In the genomic region with DNA sequence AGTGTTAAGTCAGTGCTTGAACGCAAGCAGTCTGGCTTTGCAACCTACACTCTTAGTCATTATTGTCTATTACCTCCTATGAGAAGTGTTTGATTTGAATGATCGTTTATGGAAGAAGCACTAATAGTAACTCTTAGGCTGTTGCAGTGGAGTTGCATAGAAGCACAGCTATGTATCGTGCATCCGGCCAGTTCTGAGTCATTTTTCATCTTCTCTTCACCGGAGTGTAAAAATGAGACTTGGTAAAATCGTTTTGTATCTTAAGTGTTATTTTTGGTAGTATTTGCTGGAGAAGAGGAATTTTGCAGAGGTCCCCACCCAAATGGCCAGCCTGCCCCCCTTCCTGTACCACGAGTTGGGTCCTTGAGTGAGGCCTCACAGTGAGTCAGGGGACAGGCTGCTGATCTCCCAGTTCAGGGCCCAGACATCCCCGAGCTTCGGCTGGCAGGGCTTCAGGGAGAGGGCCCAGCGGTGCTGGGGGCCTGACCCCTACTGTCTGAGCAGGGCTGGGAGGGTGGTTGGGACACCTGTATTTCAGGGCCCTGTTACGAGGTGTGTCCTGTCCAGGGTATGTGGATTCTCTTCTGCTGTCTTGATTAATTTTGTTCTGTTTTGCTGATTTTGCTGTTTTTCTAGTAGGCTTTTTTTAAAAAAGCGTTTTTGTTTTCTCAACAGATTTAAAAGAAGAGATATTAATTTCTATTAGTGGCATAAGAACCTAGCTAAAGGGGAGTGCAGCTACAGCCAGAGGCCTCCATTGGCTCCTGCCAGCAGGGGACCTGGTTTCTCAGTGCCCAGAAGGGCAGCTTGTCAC, we compare ENCODE assay signal across 1 cellular context.
TF ChIP-seq lines count a peak whose summit lies in the region.

No MANE protein-coding gene starts in this region.

TF ChIP-seq in K562, 482 proteins besides CTCF, POLR2A, EP300 and RAD21 (continued from another document):
- TF ChIP-seq ZNF57 (CRISPR knock-in tag; IDR thresholded peaks at IDR 0.05) (no peak), HMG20A (CRISPR knock-in tag; conservative IDR thresholded peaks at IDR 0.05) (no peak), ZNF316 (IDR thresholded peaks at IDR 0.05) (peak; percentile 85), SAFB2 (IDR thresholded peaks at IDR 0.05; ENCODE audit: borderline replicate concordance, low read depth, low read length, severe bottlenecking) (no peak), SMAD3 (CRISPR knock-in tag; conservative IDR thresholded peaks at IDR 0.05) (no peak), BMI1 (IDR thresholded peaks at IDR 0.05; ENCODE audit: low read length) (no peak), C11orf30 (IDR thresholded peaks at IDR 0.05; ENCODE audit: low read depth) (peak; percentile 65; the same call in 1 of the 2 replicates), MAFF (IDR thresholded peaks at IDR 0.05; ENCODE audit: low read length) (peak; percentile 53)
- TF ChIP-seq, protein P1, sequence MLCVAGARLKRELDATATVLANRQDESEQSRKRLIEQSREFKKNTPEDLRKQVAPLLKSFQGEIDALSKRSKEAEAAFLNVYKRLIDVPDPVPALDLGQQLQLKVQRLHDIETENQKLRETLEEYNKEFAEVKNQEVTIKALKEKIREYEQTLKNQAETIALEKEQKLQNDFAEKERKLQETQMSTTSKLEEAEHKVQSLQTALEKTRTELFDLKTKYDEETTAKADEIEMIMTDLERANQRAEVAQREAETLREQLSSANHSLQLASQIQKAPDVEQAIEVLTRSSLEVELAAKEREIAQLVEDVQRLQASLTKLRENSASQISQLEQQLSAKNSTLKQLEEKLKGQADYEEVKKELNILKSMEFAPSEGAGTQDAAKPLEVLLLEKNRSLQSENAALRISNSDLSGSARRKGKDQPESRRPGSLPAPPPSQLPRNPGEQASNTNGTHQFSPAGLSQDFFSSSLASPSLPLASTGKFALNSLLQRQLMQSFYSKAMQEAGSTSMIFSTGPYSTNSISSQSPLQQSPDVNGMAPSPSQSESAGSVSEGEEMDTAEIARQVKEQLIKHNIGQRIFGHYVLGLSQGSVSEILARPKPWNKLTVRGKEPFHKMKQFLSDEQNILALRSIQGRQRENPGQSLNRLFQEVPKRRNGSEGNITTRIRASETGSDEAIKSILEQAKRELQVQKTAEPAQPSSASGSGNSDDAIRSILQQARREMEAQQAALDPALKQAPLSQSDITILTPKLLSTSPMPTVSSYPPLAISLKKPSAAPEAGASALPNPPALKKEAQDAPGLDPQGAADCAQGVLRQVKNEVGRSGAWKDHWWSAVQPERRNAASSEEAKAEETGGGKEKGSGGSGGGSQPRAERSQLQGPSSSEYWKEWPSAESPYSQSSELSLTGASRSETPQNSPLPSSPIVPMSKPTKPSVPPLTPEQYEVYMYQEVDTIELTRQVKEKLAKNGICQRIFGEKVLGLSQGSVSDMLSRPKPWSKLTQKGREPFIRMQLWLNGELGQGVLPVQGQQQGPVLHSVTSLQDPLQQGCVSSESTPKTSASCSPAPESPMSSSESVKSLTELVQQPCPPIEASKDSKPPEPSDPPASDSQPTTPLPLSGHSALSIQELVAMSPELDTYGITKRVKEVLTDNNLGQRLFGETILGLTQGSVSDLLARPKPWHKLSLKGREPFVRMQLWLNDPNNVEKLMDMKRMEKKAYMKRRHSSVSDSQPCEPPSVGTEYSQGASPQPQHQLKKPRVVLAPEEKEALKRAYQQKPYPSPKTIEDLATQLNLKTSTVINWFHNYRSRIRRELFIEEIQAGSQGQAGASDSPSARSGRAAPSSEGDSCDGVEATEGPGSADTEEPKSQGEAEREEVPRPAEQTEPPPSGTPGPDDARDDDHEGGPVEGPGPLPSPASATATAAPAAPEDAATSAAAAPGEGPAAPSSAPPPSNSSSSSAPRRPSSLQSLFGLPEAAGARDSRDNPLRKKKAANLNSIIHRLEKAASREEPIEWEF (CRISPR knock-in tag; IDR thresholded peaks at IDR 0.05): no peak
- TF ChIP-seq, protein P2, sequence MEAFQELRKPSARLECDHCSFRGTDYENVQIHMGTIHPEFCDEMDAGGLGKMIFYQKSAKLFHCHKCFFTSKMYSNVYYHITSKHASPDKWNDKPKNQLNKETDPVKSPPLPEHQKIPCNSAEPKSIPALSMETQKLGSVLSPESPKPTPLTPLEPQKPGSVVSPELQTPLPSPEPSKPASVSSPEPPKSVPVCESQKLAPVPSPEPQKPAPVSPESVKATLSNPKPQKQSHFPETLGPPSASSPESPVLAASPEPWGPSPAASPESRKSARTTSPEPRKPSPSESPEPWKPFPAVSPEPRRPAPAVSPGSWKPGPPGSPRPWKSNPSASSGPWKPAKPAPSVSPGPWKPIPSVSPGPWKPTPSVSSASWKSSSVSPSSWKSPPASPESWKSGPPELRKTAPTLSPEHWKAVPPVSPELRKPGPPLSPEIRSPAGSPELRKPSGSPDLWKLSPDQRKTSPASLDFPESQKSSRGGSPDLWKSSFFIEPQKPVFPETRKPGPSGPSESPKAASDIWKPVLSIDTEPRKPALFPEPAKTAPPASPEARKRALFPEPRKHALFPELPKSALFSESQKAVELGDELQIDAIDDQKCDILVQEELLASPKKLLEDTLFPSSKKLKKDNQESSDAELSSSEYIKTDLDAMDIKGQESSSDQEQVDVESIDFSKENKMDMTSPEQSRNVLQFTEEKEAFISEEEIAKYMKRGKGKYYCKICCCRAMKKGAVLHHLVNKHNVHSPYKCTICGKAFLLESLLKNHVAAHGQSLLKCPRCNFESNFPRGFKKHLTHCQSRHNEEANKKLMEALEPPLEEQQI (IDR thresholded peaks at IDR 0.05): no peak
- TF ChIP-seq, protein P3, sequence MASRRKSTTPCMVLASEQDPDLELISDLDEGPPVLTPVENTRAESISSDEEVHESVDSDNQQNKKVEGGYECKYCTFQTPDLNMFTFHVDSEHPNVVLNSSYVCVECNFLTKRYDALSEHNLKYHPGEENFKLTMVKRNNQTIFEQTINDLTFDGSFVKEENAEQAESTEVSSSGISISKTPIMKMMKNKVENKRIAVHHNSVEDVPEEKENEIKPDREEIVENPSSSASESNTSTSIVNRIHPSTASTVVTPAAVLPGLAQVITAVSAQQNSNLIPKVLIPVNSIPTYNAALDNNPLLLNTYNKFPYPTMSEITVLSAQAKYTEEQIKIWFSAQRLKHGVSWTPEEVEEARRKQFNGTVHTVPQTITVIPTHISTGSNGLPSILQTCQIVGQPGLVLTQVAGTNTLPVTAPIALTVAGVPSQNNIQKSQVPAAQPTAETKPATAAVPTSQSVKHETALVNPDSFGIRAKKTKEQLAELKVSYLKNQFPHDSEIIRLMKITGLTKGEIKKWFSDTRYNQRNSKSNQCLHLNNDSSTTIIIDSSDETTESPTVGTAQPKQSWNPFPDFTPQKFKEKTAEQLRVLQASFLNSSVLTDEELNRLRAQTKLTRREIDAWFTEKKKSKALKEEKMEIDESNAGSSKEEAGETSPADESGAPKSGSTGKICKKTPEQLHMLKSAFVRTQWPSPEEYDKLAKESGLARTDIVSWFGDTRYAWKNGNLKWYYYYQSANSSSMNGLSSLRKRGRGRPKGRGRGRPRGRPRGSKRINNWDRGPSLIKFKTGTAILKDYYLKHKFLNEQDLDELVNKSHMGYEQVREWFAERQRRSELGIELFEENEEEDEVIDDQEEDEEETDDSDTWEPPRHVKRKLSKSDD (conservative IDR thresholded peaks at IDR 0.05; ENCODE audit: low read length): no peak
- TF ChIP-seq, protein P4, sequence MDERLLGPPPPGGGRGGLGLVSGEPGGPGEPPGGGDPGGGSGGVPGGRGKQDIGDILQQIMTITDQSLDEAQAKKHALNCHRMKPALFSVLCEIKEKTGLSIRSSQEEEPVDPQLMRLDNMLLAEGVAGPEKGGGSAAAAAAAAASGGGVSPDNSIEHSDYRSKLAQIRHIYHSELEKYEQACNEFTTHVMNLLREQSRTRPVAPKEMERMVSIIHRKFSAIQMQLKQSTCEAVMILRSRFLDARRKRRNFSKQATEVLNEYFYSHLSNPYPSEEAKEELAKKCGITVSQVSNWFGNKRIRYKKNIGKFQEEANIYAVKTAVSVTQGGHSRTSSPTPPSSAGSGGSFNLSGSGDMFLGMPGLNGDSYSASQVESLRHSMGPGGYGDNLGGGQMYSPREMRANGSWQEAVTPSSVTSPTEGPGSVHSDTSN (CRISPR knock-in tag; IDR thresholded peaks at IDR 0.05; ENCODE audit: low read depth): no peak
- TF ChIP-seq, protein P4 (tag; conservative IDR thresholded peaks at IDR 0.05; ENCODE audit: low read depth): no peak
- TF ChIP-seq, protein P5, sequence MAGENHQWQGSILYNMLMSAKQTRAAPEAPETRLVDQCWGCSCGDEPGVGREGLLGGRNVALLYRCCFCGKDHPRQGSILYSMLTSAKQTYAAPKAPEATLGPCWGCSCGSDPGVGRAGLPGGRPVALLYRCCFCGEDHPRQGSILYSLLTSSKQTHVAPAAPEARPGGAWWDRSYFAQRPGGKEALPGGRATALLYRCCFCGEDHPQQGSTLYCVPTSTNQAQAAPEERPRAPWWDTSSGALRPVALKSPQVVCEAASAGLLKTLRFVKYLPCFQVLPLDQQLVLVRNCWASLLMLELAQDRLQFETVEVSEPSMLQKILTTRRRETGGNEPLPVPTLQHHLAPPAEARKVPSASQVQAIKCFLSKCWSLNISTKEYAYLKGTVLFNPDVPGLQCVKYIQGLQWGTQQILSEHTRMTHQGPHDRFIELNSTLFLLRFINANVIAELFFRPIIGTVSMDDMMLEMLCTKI (IDR thresholded peaks at IDR 0.05; ENCODE audit: partially characterized antibody): no peak
- TF ChIP-seq, protein P6, sequence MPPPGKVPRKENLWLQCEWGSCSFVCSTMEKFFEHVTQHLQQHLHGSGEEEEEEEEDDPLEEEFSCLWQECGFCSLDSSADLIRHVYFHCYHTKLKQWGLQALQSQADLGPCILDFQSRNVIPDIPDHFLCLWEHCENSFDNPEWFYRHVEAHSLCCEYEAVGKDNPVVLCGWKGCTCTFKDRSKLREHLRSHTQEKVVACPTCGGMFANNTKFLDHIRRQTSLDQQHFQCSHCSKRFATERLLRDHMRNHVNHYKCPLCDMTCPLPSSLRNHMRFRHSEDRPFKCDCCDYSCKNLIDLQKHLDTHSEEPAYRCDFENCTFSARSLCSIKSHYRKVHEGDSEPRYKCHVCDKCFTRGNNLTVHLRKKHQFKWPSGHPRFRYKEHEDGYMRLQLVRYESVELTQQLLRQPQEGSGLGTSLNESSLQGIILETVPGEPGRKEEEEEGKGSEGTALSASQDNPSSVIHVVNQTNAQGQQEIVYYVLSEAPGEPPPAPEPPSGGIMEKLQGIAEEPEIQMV (tag; conservative IDR thresholded peaks at IDR 0.05; ENCODE audit: low read depth): no peak
- TF ChIP-seq, protein P7, sequence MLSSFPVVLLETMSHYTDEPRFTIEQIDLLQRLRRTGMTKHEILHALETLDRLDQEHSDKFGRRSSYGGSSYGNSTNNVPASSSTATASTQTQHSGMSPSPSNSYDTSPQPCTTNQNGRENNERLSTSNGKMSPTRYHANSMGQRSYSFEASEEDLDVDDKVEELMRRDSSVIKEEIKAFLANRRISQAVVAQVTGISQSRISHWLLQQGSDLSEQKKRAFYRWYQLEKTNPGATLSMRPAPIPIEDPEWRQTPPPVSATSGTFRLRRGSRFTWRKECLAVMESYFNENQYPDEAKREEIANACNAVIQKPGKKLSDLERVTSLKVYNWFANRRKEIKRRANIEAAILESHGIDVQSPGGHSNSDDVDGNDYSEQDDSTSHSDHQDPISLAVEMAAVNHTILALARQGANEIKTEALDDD (IDR thresholded peaks at IDR 0.05): no peak
TF ChIP-seq in K562: peak in this region for 5.
